In the genomic region with DNA sequence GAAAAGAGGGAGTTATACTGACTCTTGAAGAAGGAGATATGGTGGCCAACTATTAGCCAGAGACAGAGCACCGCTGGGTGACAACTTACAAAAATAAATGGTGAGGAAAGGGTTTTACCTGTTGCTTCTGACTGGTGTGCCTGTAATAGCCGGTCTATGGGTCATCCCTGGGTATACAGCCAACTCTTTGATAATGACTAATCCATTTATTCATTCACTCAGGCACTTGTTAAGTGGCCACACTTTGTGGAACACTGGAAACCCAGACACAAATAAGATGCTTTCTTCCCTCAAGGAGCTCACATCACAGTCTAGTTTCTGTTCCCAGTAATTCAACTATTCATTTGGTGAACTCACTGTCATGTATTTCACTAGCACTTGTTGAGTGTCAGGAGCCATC, we compare ENCODE assay signal across 31 cellular contexts. TPM values are rescaled to one million over a fixed set of nuclear protein-coding genes. Genes with fewer than 3 reads are reported as not detected.
"Had no signal": no experiment of that assay in that cellular context is flagged by ENCODE, and none has a peak within 500 bp of the region (broad histone marks: within the 10 kb centered on the region; RNA-seq: fewer than 3 reads in every experiment).

No MANE protein-coding gene starts in this region.

- FAIRE-seq: keratinocyte, urothelium cell line had no signal

- H3K4me1 ChIP-seq: left lung, lower lobe of right lung, parathyroid adenoma, psoas muscle, right atrium auricular region, stomach, testis, thyroid gland, upper lobe of right lung had no signal

- DNase-seq: hippocampal formation; kidney glomerular epithelial cell; left colon; left lung; lower lobe of right lung; mammary epithelial cell; mesenchymal stem cell; naive thymus-derived CD4-positive, alpha-beta T cell; occipital lobe; psoas muscle; right lobe of liver; stimulated activated CD4-positive, alpha-beta T cell treated with anti-CD3 and anti-CD28 coated beads, Interleukin-12 subunit alpha, Interleukin-12 subunit beta, amount 100 ng/mL, for 4 hours; stimulated activated CD4-positive, alpha-beta T cell treated with anti-CD3 and anti-CD28 coated beads, Interleukin-15, amount 100 ng/mL, for 24 hours; stimulated activated CD4-positive, alpha-beta T cell treated with anti-CD3 and anti-CD28 coated beads, Interleukin-2, amount 100 ng/mL, for 24 hours; stimulated activated CD4-positive, alpha-beta T cell treated with anti-CD3 and anti-CD28 coated beads, Interleukin-4, amount 100 ng/mL, for 1 hour; stimulated activated naive B cell treated with anti-CD40 and anti-IgM and Interleukin-4, amounts not matched to agents 10 μg/mL and 1 μg/mL and 100 μg/mL, for 72 hours; stimulated activated naive CD8-positive, alpha-beta T cell treated with anti-CD3 and anti-CD28 coated beads, Interleukin-15, Interleukin-2, amounts not matched to agents 100 U/mL and 50 U/mL, for 24 hours; stomach; testis; thyroid gland; trophoblast cell; upper lobe of right lung had no signal

- H3K9me3 ChIP-seq: left lung, lower lobe of right lung, neutrophil, psoas muscle, right lobe of liver, testis, thyroid gland, upper lobe of right lung had no signal

- H3K27me3 ChIP-seq: neural progenitor cell, neutrophil, right atrium auricular region, right lobe of liver, testis, thyroid gland, upper lobe of right lung had no signal

- H3K9ac ChIP-seq: neural progenitor cell, parathyroid adenoma had no signal

- ATAC-seq: left colon; left lung; lower lobe of right lung; naive thymus-derived CD4-positive, alpha-beta T cell; natural killer cell treated with Interleukin-12 subunit alpha and Interleukin-12 subunit beta and Interleukin-15 and Interleukin-18, amount 100 ng/mL, for 72 hours; psoas muscle; stimulated activated naive B cell treated with anti-CD40 and anti-IgM and Interleukin-4, amounts not matched to agents 10 μg/mL and 1 μg/mL and 100 μg/mL, for 72 hours; stimulated activated naive CD8-positive, alpha-beta T cell treated with anti-CD3 and anti-CD28 coated beads, Interleukin-15, Interleukin-2, amounts not matched to agents 100 U/mL and 50 U/mL, for 24 hours; upper lobe of right lung had no signal

- H3K79me2 ChIP-seq: parathyroid adenoma had no signal

- H3K36me3 Mint-ChIP-seq: naive thymus-derived CD4-positive, alpha-beta T cell; natural killer cell treated with Interleukin-12 subunit alpha and Interleukin-12 subunit beta and Interleukin-15 and Interleukin-18, amount 100 ng/mL, for 72 hours; stimulated activated naive B cell treated with anti-CD40 and anti-IgM and Interleukin-4, amounts not matched to agents 10 μg/mL and 1 μg/mL and 100 μg/mL, for 72 hours had no signal

- H3K27me3 Mint-ChIP-seq: naive thymus-derived CD4-positive, alpha-beta T cell; stimulated activated naive B cell treated with anti-CD40 and anti-IgM and Interleukin-4, amounts not matched to agents 10 μg/mL and 1 μg/mL and 100 μg/mL, for 72 hours had no signal

- H3K4me2 ChIP-seq: neural progenitor cell had no signal

- H2AFZ ChIP-seq: neural progenitor cell, parathyroid adenoma had no signal

- H3K27ac Mint-ChIP-seq: naive thymus-derived CD4-positive, alpha-beta T cell; natural killer cell treated with Interleukin-12 subunit alpha and Interleukin-12 subunit beta and Interleukin-15 and Interleukin-18, amount 100 ng/mL, for 72 hours; neural progenitor cell; stimulated activated naive B cell treated with anti-CD40 and anti-IgM and Interleukin-4, amounts not matched to agents 10 μg/mL and 1 μg/mL and 100 μg/mL, for 72 hours had no signal

- H3K36me3 ChIP-seq: left lung, lower lobe of right lung, neural progenitor cell, neutrophil, right atrium auricular region, right lobe of liver, stomach, thyroid gland, upper lobe of right lung had no signal

- H3K4me3 ChIP-seq: left lung, lower lobe of right lung, neural progenitor cell, psoas muscle, right atrium auricular region, right lobe of liver, skin epidermis, stomach, testis, thyroid gland, upper lobe of right lung had no signal

- H3K4me3 Mint-ChIP-seq: naive thymus-derived CD4-positive, alpha-beta T cell; natural killer cell treated with Interleukin-12 subunit alpha and Interleukin-12 subunit beta and Interleukin-15 and Interleukin-18, amount 100 ng/mL, for 72 hours; neural progenitor cell; stimulated activated naive B cell treated with anti-CD40 and anti-IgM and Interleukin-4, amounts not matched to agents 10 μg/mL and 1 μg/mL and 100 μg/mL, for 72 hours had no signal

- H3K27ac ChIP-seq: left lung, lower lobe of right lung, neural progenitor cell, neutrophil, parathyroid adenoma, psoas muscle, right atrium auricular region, right lobe of liver, skin epidermis, stomach, testis, thyroid gland, upper lobe of right lung had no signal

- H3K4me1 Mint-ChIP-seq: naive thymus-derived CD4-positive, alpha-beta T cell; neural progenitor cell; stimulated activated naive B cell treated with anti-CD40 and anti-IgM and Interleukin-4, amounts not matched to agents 10 μg/mL and 1 μg/mL and 100 μg/mL, for 72 hours had no signal

- H3K9me3 Mint-ChIP-seq: neural progenitor cell had no signal

RNA-seq across cellular contexts. Expression of a gene that starts 13.2 kb away (rescaled TPM):
- total RNA-seq: lower lobe of right lung; naive thymus-derived CD4-positive, alpha-beta T cell; natural killer cell treated with Interleukin-12 subunit alpha and Interleukin-12 subunit beta and Interleukin-15 and Interleukin-18, amount 100 ng/mL, for 72 hours; osteocyte had no signal
- polyA plus RNA-seq: naive thymus-derived CD4-positive, alpha-beta T cell had no signal
